1 cellular context compared by ENCODE assay signal in genomic region chr5:130897181-130897536, GRCh38.
TF ChIP-seq lines count a peak whose summit lies in the region.

No MANE protein-coding gene starts in this region.

TF ChIP-seq in HEK293, 187 proteins besides CTCF, POLR2A, EP300 and RAD21:
- TF ChIP-seq PRDM10 (tag by site-specific recombination; IDR thresholded peaks at IDR 0.05) = peak; percentile 83
- peak; percentile 43; the same call in 1 of the 2 replicates for TF ChIP-seq ZNF335 (tag by site-specific recombination; conservative IDR thresholded peaks at IDR 0.05)
